Comparison of ENCODE assay signal across 25 cellular contexts in the genomic region with DNA sequence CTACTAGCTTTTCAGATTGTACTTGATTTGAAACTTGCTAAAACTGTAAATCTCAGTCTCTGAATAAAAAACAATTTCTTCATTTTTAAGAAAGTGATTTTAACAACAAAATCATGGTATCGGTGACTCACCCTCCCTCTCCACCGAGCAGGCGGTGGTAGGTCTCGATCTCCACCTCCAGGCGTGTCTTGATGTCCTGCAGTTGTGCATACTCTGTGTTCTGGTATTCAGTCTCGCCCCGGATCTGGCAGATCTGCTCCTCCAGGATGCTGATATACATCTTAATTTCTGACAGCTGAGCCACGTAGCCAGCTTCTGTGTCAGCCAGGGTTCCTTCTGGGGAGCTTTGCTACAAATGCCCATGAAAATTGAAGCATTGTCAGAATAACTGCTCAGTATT. TPM values are rescaled to one million over a fixed set of nuclear protein-coding genes. Genes with fewer than 3 reads are reported as not detected.
"Had no signal": no experiment of that assay in that cellular context is flagged by ENCODE, and none has a peak within 500 bp of the region (broad histone marks: within the 10 kb centered on the region; RNA-seq: fewer than 3 reads in every experiment).

No MANE protein-coding gene starts in this region.

- H3K9me3 ChIP-seq: body of pancreas, mucosa of descending colon, pancreas, tibial artery had no signal

- H3K27ac Mint-ChIP-seq: activated CD4-positive, alpha-beta memory T cell treated with anti-CD3 and anti-CD28 coated beads, Interleukin-2, amount 10 ng/mL, durations not matched to agents 7 days and 5 days; activated naive CD4-positive, alpha-beta T cell treated with anti-CD3 and anti-CD28 coated beads for 36 hours; activated naive CD8-positive, alpha-beta T cell treated with anti-CD3 and anti-CD28 coated beads, Interleukin-2, amount 10 ng/mL, durations not matched to agents 7 days and 5 days; activated T-cell treated with anti-CD3 and anti-CD28 coated beads, Interleukin-2, amount 50 U/mL, for 72 hours; nephron progenitor cell; stimulated activated naive CD8-positive, alpha-beta T cell treated with anti-CD3 and anti-CD28 coated beads, Interleukin-15, amount 100 ng/mL, for 72 hours; T-helper 17 cell had no signal

- H3K4me3 Mint-ChIP-seq: activated CD4-positive, alpha-beta memory T cell treated with anti-CD3 and anti-CD28 coated beads, Interleukin-2, amount 10 ng/mL, durations not matched to agents 7 days and 5 days; activated naive CD4-positive, alpha-beta T cell treated with anti-CD3 and anti-CD28 coated beads for 36 hours; activated naive CD8-positive, alpha-beta T cell treated with anti-CD3 and anti-CD28 coated beads, Interleukin-2, amount 10 ng/mL, durations not matched to agents 7 days and 5 days; activated T-cell treated with anti-CD3 and anti-CD28 coated beads, Interleukin-2, amount 50 U/mL, for 72 hours; nephron progenitor cell; stimulated activated naive CD8-positive, alpha-beta T cell treated with anti-CD3 and anti-CD28 coated beads, Interleukin-15, amount 100 ng/mL, for 72 hours; T-helper 17 cell had no signal

- H3K4me1 ChIP-seq: pancreas, tibial artery had no signal

- ATAC-seq: activated T-cell treated with anti-CD3 and anti-CD28 coated beads, Interleukin-2, amount 50 U/mL, for 72 hours; body of pancreas; left cardiac atrium; mucosa of descending colon; pancreas; right cardiac atrium; stimulated activated naive CD8-positive, alpha-beta T cell treated with anti-CD3 and anti-CD28 coated beads, Interleukin-15, amount 100 ng/mL, for 72 hours; T-helper 17 cell had no signal

- H3K4me1 Mint-ChIP-seq: activated CD4-positive, alpha-beta memory T cell treated with anti-CD3 and anti-CD28 coated beads, Interleukin-2, amount 10 ng/mL, durations not matched to agents 7 days and 5 days; activated naive CD8-positive, alpha-beta T cell treated with anti-CD3 and anti-CD28 coated beads, Interleukin-2, amount 10 ng/mL, durations not matched to agents 7 days and 5 days; nephron progenitor cell; stimulated activated naive CD8-positive, alpha-beta T cell treated with anti-CD3 and anti-CD28 coated beads, Interleukin-15, amount 100 ng/mL, for 72 hours; T-helper 17 cell had no signal

- H3K4me3 ChIP-seq: body of pancreas, mucosa of descending colon, pancreas, tibial artery had no signal

- DNase-seq: activated CD4-positive, alpha-beta memory T cell treated with anti-CD3 and anti-CD28 coated beads, Interleukin-2, amount 10 ng/mL, durations not matched to agents 7 days and 5 days; activated CD4-positive, alpha-beta T cell treated with anti-CD3 and anti-CD28 coated beads for 48 hours; activated effector memory CD4-positive, alpha-beta T cell treated with Interleukin-2 at 50 U/mL for 16 hours; activated naive CD4-positive, alpha-beta T cell treated with anti-CD3 and anti-CD28 coated beads for 36 hours; activated naive CD8-positive, alpha-beta T cell treated with anti-CD3 and anti-CD28 coated beads, Interleukin-2, amount 10 ng/mL, durations not matched to agents 7 days and 5 days; activated T-cell treated with anti-CD3 and anti-CD28 coated beads, Interleukin-2, amount 50 U/mL, for 72 hours; body of pancreas; hypothalamus; left cardiac atrium; mesendoderm; mucosa of descending colon; nephron progenitor cell; pancreas; right cardiac atrium; stimulated activated CD4-positive, alpha-beta T cell treated with anti-CD3 and anti-CD28 coated beads, Interleukin-12 subunit alpha, Interleukin-12 subunit beta, amount 100 ng/mL, for 4 hours; stimulated activated naive CD8-positive, alpha-beta T cell treated with anti-CD3 and anti-CD28 coated beads, Interleukin-15, amount 100 ng/mL, for 72 hours; T-helper 17 cell; tibial artery had no signal

- H3K36me3 Mint-ChIP-seq: activated naive CD8-positive, alpha-beta T cell treated with anti-CD3 and anti-CD28 coated beads, Interleukin-2, amount 10 ng/mL, durations not matched to agents 7 days and 5 days had no signal

- H3K36me3 ChIP-seq: pancreas, tibial artery had no signal

- H3K27me3 ChIP-seq: body of pancreas, pancreas had no signal

- H3K9me3 Mint-ChIP-seq: activated CD4-positive, alpha-beta memory T cell treated with anti-CD3 and anti-CD28 coated beads, Interleukin-2, amount 10 ng/mL, durations not matched to agents 7 days and 5 days; activated naive CD4-positive, alpha-beta T cell treated with anti-CD3 and anti-CD28 coated beads for 36 hours; activated naive CD8-positive, alpha-beta T cell treated with anti-CD3 and anti-CD28 coated beads, Interleukin-2, amount 10 ng/mL, durations not matched to agents 7 days and 5 days; activated T-cell treated with anti-CD3 and anti-CD28 coated beads, Interleukin-2, amount 50 U/mL, for 72 hours; stimulated activated naive CD8-positive, alpha-beta T cell treated with anti-CD3 and anti-CD28 coated beads, Interleukin-15, amount 100 ng/mL, for 72 hours had no signal

- H3K27ac ChIP-seq: body of pancreas, pancreas, tibial artery had no signal

RNA-seq across cellular contexts. Expression of a gene that starts 15.4 kb away (rescaled TPM):
- total RNA-seq: activated CD4-positive, alpha-beta memory T cell treated with anti-CD3 and anti-CD28 coated beads, Interleukin-2, amount 10 ng/mL, durations not matched to agents 7 days and 5 days; activated naive CD4-positive, alpha-beta T cell treated with anti-CD3 and anti-CD28 coated beads for 36 hours; activated naive CD8-positive, alpha-beta T cell treated with anti-CD3 and anti-CD28 coated beads, Interleukin-2, amount 10 ng/mL, durations not matched to agents 7 days and 5 days; activated T-cell treated with anti-CD3 and anti-CD28 coated beads, Interleukin-2, amount 50 U/mL, for 72 hours; body of pancreas; cardiac septum; chondrocyte; epithelial cell of proximal tubule; frontal cortex; left cardiac atrium; lower leg skin; pancreas; pulmonary artery endothelial cell; right cardiac atrium; skeletal muscle tissue; T-helper 17 cell had no signal

RNA-seq across cellular contexts. Expression of a gene that starts 36.2 kb away (rescaled TPM):
- total RNA-seq: activated CD4-positive, alpha-beta memory T cell treated with anti-CD3 and anti-CD28 coated beads, Interleukin-2, amount 10 ng/mL, durations not matched to agents 7 days and 5 days; activated naive CD4-positive, alpha-beta T cell treated with anti-CD3 and anti-CD28 coated beads for 36 hours; activated naive CD8-positive, alpha-beta T cell treated with anti-CD3 and anti-CD28 coated beads, Interleukin-2, amount 10 ng/mL, durations not matched to agents 7 days and 5 days; activated T-cell treated with anti-CD3 and anti-CD28 coated beads, Interleukin-2, amount 50 U/mL, for 72 hours; body of pancreas; cardiac septum; chondrocyte; frontal cortex; left cardiac atrium; mucosa of descending colon; pancreas; pulmonary artery endothelial cell; right cardiac atrium; skeletal muscle tissue; T-helper 17 cell had no signal

RNA-seq across cellular contexts. Expression of a gene that starts 53.1 kb away (rescaled TPM):
- total RNA-seq: activated CD4-positive, alpha-beta memory T cell treated with anti-CD3 and anti-CD28 coated beads, Interleukin-2, amount 10 ng/mL, durations not matched to agents 7 days and 5 days; activated naive CD4-positive, alpha-beta T cell treated with anti-CD3 and anti-CD28 coated beads for 36 hours; activated naive CD8-positive, alpha-beta T cell treated with anti-CD3 and anti-CD28 coated beads, Interleukin-2, amount 10 ng/mL, durations not matched to agents 7 days and 5 days; activated T-cell treated with anti-CD3 and anti-CD28 coated beads, Interleukin-2, amount 50 U/mL, for 72 hours; body of pancreas; cardiac septum; chondrocyte; epithelial cell of proximal tubule; frontal cortex; left cardiac atrium; mucosa of descending colon; pancreas; pulmonary artery endothelial cell; right cardiac atrium; skeletal muscle tissue; T-helper 17 cell had no signal

RNA-seq across cellular contexts. Expression of a gene that starts 53.9 kb away (rescaled TPM):
- total RNA-seq: activated CD4-positive, alpha-beta memory T cell treated with anti-CD3 and anti-CD28 coated beads, Interleukin-2, amount 10 ng/mL, durations not matched to agents 7 days and 5 days; activated naive CD4-positive, alpha-beta T cell treated with anti-CD3 and anti-CD28 coated beads for 36 hours; activated naive CD8-positive, alpha-beta T cell treated with anti-CD3 and anti-CD28 coated beads, Interleukin-2, amount 10 ng/mL, durations not matched to agents 7 days and 5 days; activated T-cell treated with anti-CD3 and anti-CD28 coated beads, Interleukin-2, amount 50 U/mL, for 72 hours; cardiac septum; chondrocyte; epithelial cell of proximal tubule; pulmonary artery endothelial cell; T-helper 17 cell had no signal
